26 cellular contexts compared by ENCODE assay signal in the genomic region with DNA sequence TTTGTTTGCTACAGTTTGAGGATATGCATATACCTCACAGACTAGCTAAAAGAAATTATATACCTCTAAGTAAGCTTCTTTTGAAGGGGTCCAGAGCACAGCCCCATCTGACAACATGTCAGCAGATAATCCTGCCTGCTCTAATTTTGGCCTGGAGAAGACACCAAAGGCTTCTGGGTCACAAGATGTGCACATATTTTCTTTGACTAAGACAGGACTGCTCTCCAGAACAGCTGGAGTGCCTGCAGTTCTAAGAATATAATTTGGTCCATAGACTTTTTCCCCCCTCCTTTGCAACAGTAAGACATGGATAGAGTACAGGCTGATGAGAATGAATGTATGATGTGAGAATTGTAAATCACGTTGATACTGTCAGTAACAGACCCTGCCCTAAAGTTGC.
DNase-seq lines count a peak whose midpoint lies in the region; ATAC-seq and TF ChIP-seq lines count a peak whose summit lies in the region.
"Had no signal": no experiment of that assay in that cellular context is flagged by ENCODE, and none has a peak within 500 bp of the region (broad histone marks: within the 10 kb centered on the region; RNA-seq: fewer than 3 reads in every experiment).

No MANE protein-coding gene starts in this region.

- no peak for DNase-seq in caudate nucleus (lab: John Stamatoyannopoulos, UW)
- DNase-seq in myocyte (ENCODE audit: low read depth), result peak; percentile 2
- DNase-seq in smooth muscle cell (lab: John Stamatoyannopoulos, UW; ENCODE audit: unreplicated experiment), result no peak
- DNase-seq in mucosa of descending colon, result no peak
- DNase-seq in medulla oblongata (ENCODE audit: extremely low spot score), result no peak
- DNase-seq: ACHN; activated CD4-positive, alpha-beta T cell treated with anti-CD3 and anti-CD28 coated beads for 4 hours; activated CD8-positive, alpha-beta memory T cell treated with anti-CD3 and anti-CD28 coated beads for 24 hours; activated gamma-delta T cell treated with Interleukin-2 at 50 U/mL for 16 hours; activated T-cell treated with anti-CD3 and anti-CD28 coated beads, Interleukin-2, amount 50 U/mL, for 1 hour; effector memory CD8-positive, alpha-beta T cell; GDM1; natural killer cell; NCI-H1930; NCI-H2227 treated with DMSO at 0.1 percent for 48 hours; T-helper 2 cell; uterus had no signal

- H3K9me3 ChIP-seq in smooth muscle cell (replicated peaks; ENCODE audit: low read depth) (no peaks in the 10 kb centered on the region), mucosa of descending colon (no peaks in the 10 kb centered on the region)
- H3K9me3 ChIP-seq: BLaER1, colonic mucosa, HAP-1, pancreas, SK-N-SH, uterus had no signal

- H3K27ac ChIP-seq in KMS-11 (peak overlapping the region; percentile 49), caudate nucleus (ENCODE audit: low read depth, low read length) (peak overlapping the region; percentile 58), smooth muscle cell (ENCODE audit: low read depth) (peak overlapping the region; percentile 22)
- H3K27ac ChIP-seq: BLaER1, colonic mucosa, pancreas had no signal

- intact Hi-C loops in mucosa of descending colon (cut with DNase I, micrococcal nuclease), result no loop called here

- H4K20me1 ChIP-seq in KMS-11 (ENCODE audit: insufficient read depth), result no peaks in the 10 kb centered on the region
- no peaks in the 10 kb centered on the region for H4K20me1 ChIP-seq in smooth muscle cell (ENCODE audit: low read depth)
- H4K20me1 ChIP-seq: BLaER1 had no signal

- no peak overlapping the region for H3K4me3 ChIP-seq in KMS-11 (IDR thresholded peaks at IDR 0.05; ENCODE audit: insufficient read depth, low read depth, low read length)
- H3K4me3 ChIP-seq in smooth muscle cell, result no peak overlapping the region
- no peak overlapping the region for H3K4me3 ChIP-seq in mucosa of descending colon
- H3K4me3 ChIP-seq: BLaER1, colonic mucosa, HAP-1, pancreas, uterus had no signal

- TF ChIP-seq CTCF in KMS-11 (conservative IDR thresholded peaks at IDR 0.05; ENCODE audit: low read depth, low read length) (no peak), smooth muscle cell (IDR thresholded peaks at IDR 0.05; ENCODE audit: borderline replicate concordance, insufficient read depth, poor library complexity, severe bottlenecking) (no peak), mucosa of descending colon (IDR thresholded peaks at IDR 0.05) (no peak)

- ATAC-seq in mucosa of descending colon, result no peak
- no peak for ATAC-seq in HG03520 (IDR thresholded peaks at IDR 0.05; ENCODE audit: unreplicated experiment)
- no peak for ATAC-seq in HG03460 (IDR thresholded peaks at IDR 0.05; ENCODE audit: unreplicated experiment)
- ATAC-seq: effector memory CD8-positive, alpha-beta T cell; HepG2; natural killer cell had no signal

- peak overlapping the region; percentile 17; the same call in 1 of the 2 replicates for H3K9ac ChIP-seq in KMS-11
- no peak overlapping the region for H3K9ac ChIP-seq in smooth muscle cell (ENCODE audit: low read depth)
- H3K9ac ChIP-seq: BLaER1, SK-N-SH had no signal

- H3K36me3 ChIP-seq in KMS-11 (ENCODE audit: insufficient read depth), result no peaks in the 10 kb centered on the region
- no peaks in the 10 kb centered on the region for H3K36me3 ChIP-seq in smooth muscle cell (ENCODE audit: low read depth)
- H3K36me3 ChIP-seq in mucosa of descending colon (ENCODE audit: low read depth), result no peaks in the 10 kb centered on the region
- H3K36me3 ChIP-seq: BLaER1, colonic mucosa, HAP-1, pancreas, uterus had no signal

- peak overlapping the region; percentile 95 for H3K4me2 ChIP-seq in KMS-11
- peak overlapping the region; percentile 17 for H3K4me2 ChIP-seq in smooth muscle cell

- no peaks in the 10 kb centered on the region for H3K79me2 ChIP-seq in KMS-11 (ENCODE audit: insufficient read depth, low read depth)
- H3K79me2 ChIP-seq in smooth muscle cell (ENCODE audit: low read depth), result no peaks in the 10 kb centered on the region

- H2AFZ ChIP-seq in KMS-11 (ENCODE audit: low read depth), result peak overlapping the region; percentile 84
- peak overlapping the region; percentile 31 for H2AFZ ChIP-seq in smooth muscle cell (ENCODE audit: low read depth)

- H3F3A ChIP-seq in smooth muscle cell (ENCODE audit: low read depth), result peaks cover 5% of the 10 kb centered on the region

- H3K27me3 ChIP-seq in KMS-11 (ENCODE audit: insufficient read depth, low read depth) (no peaks in the 10 kb centered on the region), smooth muscle cell (ENCODE audit: low read depth) (no peaks in the 10 kb centered on the region)
- H3K27me3 ChIP-seq: BLaER1, colonic mucosa, pancreas, uterus had no signal

- peaks cover 25% of the 10 kb centered on the region for H3K4me1 ChIP-seq in KMS-11 (ENCODE audit: low read depth, poor library complexity, severe bottlenecking)
- H3K4me1 ChIP-seq in smooth muscle cell (ENCODE audit: low read depth), result peaks cover 4% of the 10 kb centered on the region
- no peaks in the 10 kb centered on the region for H3K4me1 ChIP-seq in mucosa of descending colon (ENCODE audit: low read depth)
- H3K4me1 ChIP-seq: colonic mucosa, HAP-1, pancreas, uterus had no signal

- WGBS in smooth muscle cell (ENCODE audit: low lambda C conversion rate), result 81% methylated on average over 1 of the region's 1 CpG
